Comparison of ENCODE assay signal across 8 cellular contexts in the genomic region with DNA sequence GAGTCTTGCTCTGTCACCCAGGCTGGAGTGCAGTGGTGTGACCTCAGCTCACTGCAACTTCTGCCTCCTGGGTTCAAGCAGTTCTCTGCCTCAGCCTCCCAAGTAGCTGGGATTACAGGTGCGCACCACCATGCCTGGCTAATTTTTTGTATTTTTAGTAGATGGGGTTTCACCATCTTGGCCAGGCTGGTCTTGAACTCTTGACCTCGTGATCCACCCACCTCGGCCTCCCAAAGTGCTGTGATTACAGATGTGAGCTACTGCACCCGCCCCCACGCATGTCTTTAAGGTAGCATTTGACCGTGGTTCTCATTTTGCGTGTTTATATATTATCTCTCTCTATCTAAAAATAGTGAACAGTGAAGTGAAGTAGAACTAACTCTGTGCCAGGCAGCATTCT. TPM values are rescaled to one million over a fixed set of nuclear protein-coding genes. Genes with fewer than 3 reads are reported as not detected.
DNase-seq lines count a peak whose midpoint lies in the region; ATAC-seq and TF ChIP-seq lines count a peak whose summit lies in the region.
"Not testable (repeated sequence)": the region's sequence is repeated elsewhere in the genome, so short reads cannot be mapped to it uniquely, and the experiment has no call there.
"Had no signal": no experiment of that assay in that cellular context is flagged by ENCODE, and none has a peak within 500 bp of the region (broad histone marks: within the 10 kb centered on the region; RNA-seq: fewer than 3 reads in every experiment).

No MANE protein-coding gene starts in this region.

- H3K4me1 Mint-ChIP-seq in Calu3 (ENCODE audit: low read depth, unreplicated experiment), result not testable (repeated sequence)
- H3K4me1 Mint-ChIP-seq in T-helper 17 cell, result peaks cover 36% of the 10 kb centered on the region
- peaks cover 66% of the 10 kb centered on the region for H3K4me1 Mint-ChIP-seq in activated CD8-positive, alpha-beta T cell treated with anti-CD3 and anti-CD28 coated beads, Interleukin-2, amount 10 ng/mL, durations not matched to agents 7 days and 5 days (ENCODE audit: low read depth)
- H3K4me1 Mint-ChIP-seq in nephron progenitor cell, result peaks cover 30% of the 10 kb centered on the region
- peaks cover 68% of the 10 kb centered on the region for H3K4me1 Mint-ChIP-seq in stimulated activated naive CD8-positive, alpha-beta T cell treated with anti-CD3 and anti-CD28 coated beads, Interleukin-15, amount 100 ng/mL, for 72 hours

- not testable (repeated sequence) for H3K27me3 Mint-ChIP-seq in Calu3 (ENCODE audit: unreplicated experiment); T-helper 17 cell; activated CD8-positive, alpha-beta T cell treated with anti-CD3 and anti-CD28 coated beads, Interleukin-2, amount 10 ng/mL, durations not matched to agents 7 days and 5 days (ENCODE audit: low read depth); nephron progenitor cell (ENCODE audit: low read depth, poor library complexity); stimulated activated naive CD8-positive, alpha-beta T cell treated with anti-CD3 and anti-CD28 coated beads, Interleukin-15, amount 100 ng/mL, for 72 hours

- not testable (repeated sequence) for ATAC-seq in T-helper 17 cell; activated CD8-positive, alpha-beta T cell treated with anti-CD3 and anti-CD28 coated beads, Interleukin-2, amount 10 ng/mL, durations not matched to agents 7 days and 5 days; activated naive CD4-positive, alpha-beta T cell treated with anti-CD3 and anti-CD28 coated beads, Interleukin-2, amount 50 U/mL, for 72 hours; stimulated activated naive CD8-positive, alpha-beta T cell treated with anti-CD3 and anti-CD28 coated beads, Interleukin-15, amount 100 ng/mL, for 72 hours

- not testable (repeated sequence) for H3K4me3 Mint-ChIP-seq in Calu3 (ENCODE audit: low read depth, unreplicated experiment)
- H3K4me3 Mint-ChIP-seq in T-helper 17 cell (peak overlapping the region; percentile 68), nephron progenitor cell (peak overlapping the region; percentile 97)
- H3K4me3 Mint-ChIP-seq in activated CD8-positive, alpha-beta T cell treated with anti-CD3 and anti-CD28 coated beads, Interleukin-2, amount 10 ng/mL, durations not matched to agents 7 days and 5 days, result peak overlapping the region; percentile 16
- H3K4me3 Mint-ChIP-seq in stimulated activated naive CD8-positive, alpha-beta T cell treated with anti-CD3 and anti-CD28 coated beads, Interleukin-15, amount 100 ng/mL, for 72 hours, result peak overlapping the region; percentile 94 to 99

- CTCF ChIA-PET in Calu3 (lab: Charles Lee), result not testable (repeated sequence)
- CTCF ChIA-PET in activated CD8-positive, alpha-beta T cell treated with anti-CD3 and anti-CD28 coated beads, Interleukin-2, amount 10 ng/mL, durations not matched to agents 7 days and 5 days (lab: Charles Lee), result interaction anchor here (1.3 kb wide), 1 partner anchor 294 kb away, joined by 3 read pairs; no protein-coding TSS in a partner anchor

- H3K27ac Mint-ChIP-seq in Calu3 (ENCODE audit: unreplicated experiment) (peak overlapping the region; percentile 84), T-helper 17 cell (peak overlapping the region; percentile 99)
- H3K27ac Mint-ChIP-seq in activated CD8-positive, alpha-beta T cell treated with anti-CD3 and anti-CD28 coated beads, Interleukin-2, amount 10 ng/mL, durations not matched to agents 7 days and 5 days, result peak overlapping the region; percentile 77
- peak overlapping the region; percentile 77 to 94 for H3K27ac Mint-ChIP-seq in activated naive CD4-positive, alpha-beta T cell treated with anti-CD3 and anti-CD28 coated beads, Interleukin-2, amount 50 U/mL, for 72 hours
- not testable (repeated sequence) for H3K27ac Mint-ChIP-seq in nephron progenitor cell
- H3K27ac Mint-ChIP-seq in stimulated activated naive CD8-positive, alpha-beta T cell treated with anti-CD3 and anti-CD28 coated beads, Interleukin-15, amount 100 ng/mL, for 72 hours, result peak overlapping the region; percentile 91

- not testable (repeated sequence) for TF ChIP-seq CTCF in Calu3 (IDR thresholded peaks at IDR 0.05; ENCODE audit: unreplicated experiment); coronary artery (IDR thresholded peaks at IDR 0.05); nephron progenitor cell (IDR thresholded peaks at IDR 0.05)

- H3K36me3 Mint-ChIP-seq in Calu3 (ENCODE audit: insufficient read depth, unreplicated experiment) (peaks cover 47% of the 10 kb centered on the region), nephron progenitor cell (ENCODE audit: low read depth) (peaks cover 42% of the 10 kb centered on the region)
- H3K36me3 Mint-ChIP-seq in T-helper 17 cell (ENCODE audit: low read depth), result not testable (repeated sequence)
- H3K36me3 Mint-ChIP-seq in activated CD8-positive, alpha-beta T cell treated with anti-CD3 and anti-CD28 coated beads, Interleukin-2, amount 10 ng/mL, durations not matched to agents 7 days and 5 days (ENCODE audit: low read depth), result peaks cover 55% of the 10 kb centered on the region
- H3K36me3 Mint-ChIP-seq in activated naive CD4-positive, alpha-beta T cell treated with anti-CD3 and anti-CD28 coated beads, Interleukin-2, amount 50 U/mL, for 72 hours, result peaks cover 34 to 38% of the 10 kb centered on the region in 2 donors

- BruUV-seq in Calu3 (replicated peaks; lab: Mats Ljungman, UMichigan), result not testable (repeated sequence)

- DNase-seq in Calu3; T-helper 17 cell; activated CD8-positive, alpha-beta T cell treated with anti-CD3 and anti-CD28 coated beads, Interleukin-2, amount 10 ng/mL, durations not matched to agents 7 days and 5 days; activated naive CD4-positive, alpha-beta T cell treated with anti-CD3 and anti-CD28 coated beads, Interleukin-2, amount 50 U/mL, for 72 hours (ENCODE audit: low spot score in 2 of 2); coronary artery (ENCODE audit: low spot score); nephron progenitor cell; stimulated activated naive CD8-positive, alpha-beta T cell treated with anti-CD3 and anti-CD28 coated beads, Interleukin-15, amount 100 ng/mL, for 72 hours: not testable (repeated sequence)

- intact Hi-C loops in Calu3 (cut with micrococcal nuclease; ENCODE audit: unreplicated experiment), result not testable (repeated sequence)

- peak overlapping the region; percentile 65 to 84 for H3K27ac ChIP-seq in coronary artery

- H3K9me3 Mint-ChIP-seq in Calu3 (ENCODE audit: low read depth, unreplicated experiment); activated CD8-positive, alpha-beta T cell treated with anti-CD3 and anti-CD28 coated beads, Interleukin-2, amount 10 ng/mL, durations not matched to agents 7 days and 5 days (ENCODE audit: insufficient read depth); activated naive CD4-positive, alpha-beta T cell treated with anti-CD3 and anti-CD28 coated beads, Interleukin-2, amount 50 U/mL, for 72 hours; nephron progenitor cell; stimulated activated naive CD8-positive, alpha-beta T cell treated with anti-CD3 and anti-CD28 coated beads, Interleukin-15, amount 100 ng/mL, for 72 hours: not testable (repeated sequence)

- not testable (repeated sequence) for H3K9me3 ChIP-seq in T-helper 17 cell (ENCODE audit: control insufficient read depth, low read length, poor library complexity, severe bottlenecking)

- POLR2A ChIA-PET in activated CD8-positive, alpha-beta T cell treated with anti-CD3 and anti-CD28 coated beads, Interleukin-2, amount 10 ng/mL, durations not matched to agents 7 days and 5 days (lab: Charles Lee), result not testable (repeated sequence)

- H3K4me3 ChIP-seq in coronary artery, result peak overlapping the region; percentile 43

RNA-seq across cellular contexts. Expression of a gene that starts 2.3 kb away (rescaled TPM):
- 207 and 209 TPM in 2 replicates for total RNA-seq in Calu3 (2022)
- total RNA-seq in T-helper 17 cell, result 100 to 1,000 TPM; 106 to 123 TPM
- total RNA-seq in activated CD8-positive, alpha-beta T cell treated with anti-CD3 and anti-CD28 coated beads, Interleukin-2, amount 10 ng/mL, durations not matched to agents 7 days and 5 days, result 100 to 1,000 TPM; 296 to 302 TPM
- 100 to 1,000 TPM; 385 to 475 TPM for total RNA-seq in activated naive CD4-positive, alpha-beta T cell treated with anti-CD3 and anti-CD28 coated beads, Interleukin-2, amount 50 U/mL, for 72 hours

RNA-seq across cellular contexts. Expression of a gene that starts 23.2 kb away (rescaled TPM):
- total RNA-seq in Calu3 (2022) (0.42 and 0.44 TPM in 2 replicates), T-helper 17 cell (1 to 10 TPM in 1 of 2 donors, under 1 TPM in 1; 0.50 to 1.1 TPM)
- total RNA-seq in activated CD8-positive, alpha-beta T cell treated with anti-CD3 and anti-CD28 coated beads, Interleukin-2, amount 10 ng/mL, durations not matched to agents 7 days and 5 days, result 1 to 10 TPM in 1 of 2 experiments, under 1 TPM in 1; 0.94 to 1.3 TPM
- 10 to 100 TPM; 10.8 to 66.8 TPM for total RNA-seq in activated naive CD4-positive, alpha-beta T cell treated with anti-CD3 and anti-CD28 coated beads, Interleukin-2, amount 50 U/mL, for 72 hours
- total RNA-seq: right cardiac atrium had no signal
